ENCODE assay signal across 8 cellular contexts in genomic region chr1:117512728-117513321, GRCh38.
DNase-seq lines count a peak whose midpoint lies in the region; ATAC-seq and TF ChIP-seq lines count a peak whose summit lies in the region.

No MANE protein-coding gene starts in this region.

- no peaks in the 10 kb centered on the region for H3K9me3 Mint-ChIP-seq in progenitor cell of endocrine pancreas (ENCODE audit: low read depth)
- no peaks in the 10 kb centered on the region for H3K9me3 Mint-ChIP-seq in activated CD4-positive, alpha-beta T cell treated with anti-CD3 and anti-CD28 coated beads for 36 hours (ENCODE audit: low read depth)

- CTCF ChIA-PET in PC-3 (lab: Charles Lee), result interaction anchor here (0.5 to 0.7 kb wide), 5 partner anchors 71 to 241 kb away, joined by 3 to 4 read pairs (median 3); no protein-coding TSS in a partner anchor
- CTCF ChIA-PET in activated CD4-positive, alpha-beta T cell treated with anti-CD3 and anti-CD28 coated beads for 36 hours (lab: Charles Lee), result interaction anchor here (0.6 to 10.5 kb wide), 16 partner anchors 9 to 386 kb away, joined by 3 to 156 read pairs (median 5); no protein-coding TSS in a partner anchor

- POLR2A ChIA-PET in PC-3 (lab: Charles Lee; ENCODE audit: unreplicated experiment), result interaction anchor here (0.6 kb wide), 1 partner anchor 194 kb away, joined by 4 read pairs; no protein-coding TSS in a partner anchor
- POLR2A ChIA-PET in activated CD4-positive, alpha-beta T cell treated with anti-CD3 and anti-CD28 coated beads for 36 hours (lab: Charles Lee), result no interaction called here

- no peaks in the 10 kb centered on the region for H3F3A ChIP-seq in PC-3 (ENCODE audit: low read length, unreplicated experiment)

- no peaks in the 10 kb centered on the region for H3K4me1 Mint-ChIP-seq in progenitor cell of endocrine pancreas (ENCODE audit: low read depth)
- peaks cover 3% of the 10 kb centered on the region for H3K4me1 Mint-ChIP-seq in activated CD4-positive, alpha-beta T cell treated with anti-CD3 and anti-CD28 coated beads for 36 hours

- H3K27me3 ChIP-seq in PC-3 (ENCODE audit: low read length), result no peaks in the 10 kb centered on the region

- no peak overlapping the region for H3K27ac ChIP-seq in PC-3 (ENCODE audit: low read length)

- H2AFZ ChIP-seq in PC-3 (ENCODE audit: low read length), result no peak overlapping the region

- ATAC-seq in PC-3, result peak; percentile 69
- ATAC-seq in activated CD4-positive, alpha-beta T cell treated with anti-CD3 and anti-CD28 coated beads for 36 hours, result no peak

- H3K9ac ChIP-seq in PC-3 (ENCODE audit: low read length), result no peak overlapping the region

- H3K36me3 ChIP-seq in PC-3 (ENCODE audit: low read depth, low read length), result no peaks in the 10 kb centered on the region

- H3K36me3 Mint-ChIP-seq in progenitor cell of endocrine pancreas (ENCODE audit: insufficient read depth), result peaks cover 3% of the 10 kb centered on the region
- peaks cover 3% of the 10 kb centered on the region for H3K36me3 Mint-ChIP-seq in activated CD4-positive, alpha-beta T cell treated with anti-CD3 and anti-CD28 coated beads for 36 hours (ENCODE audit: low read depth)

- TF ChIP-seq CTCF in PC-3 (conservative IDR thresholded peaks at IDR 0.05; ENCODE audit: low read depth, low read length) (peak; percentile 83), epithelial cell of proximal tubule (conservative IDR thresholded peaks at IDR 0.05; ENCODE audit: low read depth, low read length) (peak; percentile 57), progenitor cell of endocrine pancreas (IDR thresholded peaks at IDR 0.05; ENCODE audit: unreplicated experiment) (peak; percentile 83)

- H3K9me2 ChIP-seq in PC-3 (replicated peaks; ENCODE audit: low read length), result no peaks in the 10 kb centered on the region

- H4K20me1 ChIP-seq in PC-3 (ENCODE audit: low read length), result no peaks in the 10 kb centered on the region

- intact Hi-C loops in PC-3 (cut with micrococcal nuclease), result loop anchor here (1.0 to 5.0 kb wide), 5 partner anchors 94 to 382 kb away; partner anchors contain the start of gene TENT5C
- intact Hi-C loops in posterior cingulate gyrus (cut with DNase I), result loop anchor here (1.0 to 10.0 kb wide), 3 partner anchors 148 to 382 kb away; partner anchors contain the start of gene MAN1A2
- intact Hi-C loops in activated CD4-positive, alpha-beta T cell treated with anti-CD3 and anti-CD28 coated beads for 36 hours (cut with DNase I, micrococcal nuclease), result loop anchor here (1.0 to 2.0 kb wide), 5 partner anchors 161 to 382 kb away; no protein-coding TSS in a partner anchor

- H3K79me2 ChIP-seq in PC-3 (ENCODE audit: low read length), result no peaks in the 10 kb centered on the region

- H3K4me3 ChIP-seq in PC-3 (ENCODE audit: low read length), result no peak overlapping the region
- no peak overlapping the region for H3K4me3 ChIP-seq in epithelial cell of proximal tubule (ENCODE audit: low read depth, low read length)

- H3K4me3 Mint-ChIP-seq in progenitor cell of endocrine pancreas (ENCODE audit: low read depth), result no peak overlapping the region
- no peak overlapping the region for H3K4me3 Mint-ChIP-seq in activated CD4-positive, alpha-beta T cell treated with anti-CD3 and anti-CD28 coated beads for 36 hours

- H3K27me3 Mint-ChIP-seq in progenitor cell of endocrine pancreas, result no peaks in the 10 kb centered on the region
- H3K27me3 Mint-ChIP-seq in activated CD4-positive, alpha-beta T cell treated with anti-CD3 and anti-CD28 coated beads for 36 hours, result no peaks in the 10 kb centered on the region

- peak; percentile 9 for DNase-seq in SIG-M5 treated with dmso at 0.1 percent for 504 hours (lab: John Stamatoyannopoulos, UW; ENCODE audit: unreplicated experiment)
- no peak for DNase-seq in SIG-M5 (lab: John Stamatoyannopoulos, UW)
- peak; percentile 63 for DNase-seq in PC-3
- no peak for DNase-seq in epithelial cell of proximal tubule (ENCODE audit: low read depth)
- DNase-seq in progenitor cell of endocrine pancreas (ENCODE audit: low spot score, unreplicated experiment), result no peak
- DNase-seq in posterior cingulate gyrus, result no peak
- no peak for DNase-seq in 8988T
- no peak for DNase-seq in activated CD4-positive, alpha-beta T cell treated with anti-CD3 and anti-CD28 coated beads for 36 hours

- H3K4me2 ChIP-seq in PC-3 (ENCODE audit: low read length), result no peak overlapping the region

- H3K4me1 ChIP-seq in PC-3 (ENCODE audit: insufficient read depth, low read length), result no peaks in the 10 kb centered on the region

- H3K27ac Mint-ChIP-seq in progenitor cell of endocrine pancreas, result no peak overlapping the region
- H3K27ac Mint-ChIP-seq in activated CD4-positive, alpha-beta T cell treated with anti-CD3 and anti-CD28 coated beads for 36 hours, result no peak overlapping the region

- BruUV-seq in PC-3 (replicated peaks; lab: Mats Ljungman, UMichigan), result no TSS peak

- H3K9me3 ChIP-seq in PC-3 (ENCODE audit: low read length), result no peaks in the 10 kb centered on the region

Comparison
In these comparisons a context has a peak if more than half of its experiments do, and no peak if none do; other contexts are left out.
1. DNase-seq: peak in SIG-M5 treated with dmso at 0.1 percent for 504 hours (single experiment) and PC-3 (single experiment); none in SIG-M5 (single experiment), epithelial cell of proximal tubule (single experiment), progenitor cell of endocrine pancreas (single experiment), posterior cingulate gyrus (0 of 10), 8988T (single experiment) and activated CD4-positive, alpha-beta T cell treated with anti-CD3 and anti-CD28 coated beads for 36 hours (single experiment).
2. Peak in every context shown above with its lines, with median percentiles within 50 percentile points of each other: CTCF ChIP-seq.